ENCODE assay signal across 8 cellular contexts in the genomic region with DNA sequence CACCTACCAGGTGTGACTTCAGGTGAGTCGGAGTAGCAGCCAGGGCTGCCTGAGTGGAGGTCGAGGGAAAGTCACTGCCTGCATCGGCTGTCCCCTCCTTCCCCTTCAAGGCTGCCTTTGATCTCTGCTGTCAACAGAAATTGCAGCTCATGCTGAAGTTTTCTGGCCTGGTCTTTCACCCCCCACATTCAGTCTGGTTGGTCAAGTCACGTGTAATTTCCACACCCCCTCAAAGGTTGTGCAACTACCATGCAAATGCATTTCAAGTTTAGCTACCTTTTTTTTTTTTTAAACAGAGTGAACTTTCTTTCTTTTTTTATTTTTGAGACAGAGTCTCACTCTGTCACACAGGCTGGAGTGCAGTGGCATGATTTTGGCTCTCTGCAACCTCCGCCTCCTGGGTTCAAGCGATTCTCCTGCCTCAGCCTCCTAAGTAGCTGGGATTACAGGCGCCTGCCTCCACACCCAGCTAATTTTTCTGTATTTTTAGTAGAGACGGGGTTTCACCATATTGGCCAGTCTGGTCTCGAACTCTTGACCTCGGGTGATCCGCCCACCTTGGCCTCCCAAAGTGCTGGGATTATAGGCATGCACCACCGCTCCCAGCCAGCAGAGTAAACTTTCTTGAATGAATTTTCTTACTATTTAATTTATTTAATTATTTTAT. TPM values are rescaled to one million over a fixed set of nuclear protein-coding genes. Genes with fewer than 3 reads are reported as not detected.
DNase-seq lines count a peak whose midpoint lies in the region; ATAC-seq, FAIRE-seq and TF ChIP-seq lines count a peak whose summit lies in the region.
"Not testable (repeated sequence)": the region's sequence is repeated elsewhere in the genome, so short reads cannot be mapped to it uniquely, and the experiment has no call there.

No MANE protein-coding gene starts in this region.

- 68 to 74% (median 71%) methylated on average over 12 of the region's 12 CpGs for WGBS in spleen, 5 donors

- not testable (repeated sequence) for H3K9me3 ChIP-seq in lower lobe of right lung, spleen

- TF ChIP-seq POLR2A in spleen (IDR thresholded peaks at IDR 0.05) = not testable (repeated sequence)

- CTCF ChIA-PET in Calu3 (lab: Charles Lee) = interaction anchor here (0.6 to 1.7 kb wide), 7 partner anchors 8 to 414 kb away, joined by 3 to 6 read pairs (median 4); partner anchors contain the start of gene BAIAP2L1

- not testable (repeated sequence) for FAIRE-seq in bronchial epithelial cell (lab: Jason Lieb, UNC)

- not testable (repeated sequence) for H3K4me3 ChIP-seq in bronchial epithelial cell (ENCODE audit: low read depth, low read length); fibroblast of the aortic adventitia (ENCODE audit: low read depth, low read length); lower lobe of right lung; spleen

- peaks cover 26% of the 10 kb centered on the region for H3K4me1 Mint-ChIP-seq in Calu3 (ENCODE audit: low read depth, unreplicated experiment)

- not testable (repeated sequence) for H3K27me3 ChIP-seq in bronchial epithelial cell (ENCODE audit: control insufficient read depth, insufficient read depth, low read length); lower lobe of right lung (ENCODE audit: low read depth)
- peaks cover 0 to 41% (median 0%) of the 10 kb centered on the region in 7 donors for H3K27me3 ChIP-seq in spleen (replicated peaks in 1 of 7)

- intact Hi-C loops in Calu3 (cut with micrococcal nuclease; ENCODE audit: unreplicated experiment); lower lobe of right lung (cut with DNase I); spleen (cut with DNase I; ENCODE audit: low total_unique reads): not testable (repeated sequence)

- H3K27ac Mint-ChIP-seq in Calu3 (ENCODE audit: unreplicated experiment) = peak overlapping the region; percentile 99

- not testable (repeated sequence) for H3K4me1 ChIP-seq in lower lobe of right lung, spleen

- ATAC-seq in HG02852 (IDR thresholded peaks at IDR 0.05; ENCODE audit: unreplicated experiment) = peak; percentile 54
- ATAC-seq in lower lobe of right lung = peak; percentile 65

- H3K36me3 Mint-ChIP-seq in Calu3 (ENCODE audit: insufficient read depth, unreplicated experiment) = peaks cover 33% of the 10 kb centered on the region

- not testable (repeated sequence) for H3K9me3 Mint-ChIP-seq in Calu3 (ENCODE audit: low read depth, unreplicated experiment)

- not testable (repeated sequence) for TF ChIP-seq CTCF in Calu3 (IDR thresholded peaks at IDR 0.05; ENCODE audit: unreplicated experiment); bronchial epithelial cell (IDR thresholded peaks at IDR 0.05; ENCODE audit: insufficient read depth, low read length, severe bottlenecking); lower lobe of right lung (IDR thresholded peaks at IDR 0.05); spleen (IDR thresholded peaks at IDR 0.05 in 8 of 11, conservative IDR thresholded peaks at IDR 0.05 in 3 of 11)
- peak; percentile 27 for TF ChIP-seq CTCF in fibroblast of the aortic adventitia (IDR thresholded peaks at IDR 0.05; ENCODE audit: insufficient read depth, low read length)

- peak overlapping the region; percentile 58 for H3K27ac ChIP-seq in lower lobe of right lung
- H3K27ac ChIP-seq in spleen = not testable (repeated sequence)

- H3K27me3 Mint-ChIP-seq in Calu3 (ENCODE audit: unreplicated experiment) = not testable (repeated sequence)

- H3K36me3 ChIP-seq in bronchial epithelial cell (ENCODE audit: control insufficient read depth, insufficient read depth, low read length); lower lobe of right lung; spleen: not testable (repeated sequence)

- peak overlapping the region; percentile 26 for H3K4me3 Mint-ChIP-seq in Calu3 (ENCODE audit: low read depth, unreplicated experiment)

- DNase-seq in Calu3 (peak; percentile 69), SKM-1 treated with dmso at 0.1 percent for 144 hours (lab: John Stamatoyannopoulos, UW; ENCODE audit: unreplicated experiment) (peak; percentile 38), bronchial epithelial cell (ENCODE audit: low read depth) (peak; percentile 72), fibroblast of the aortic adventitia (ENCODE audit: low read depth) (peak; percentile 62), spleen (peak; percentile 42)
- DNase-seq in NK-92 treated with Interleukin-12 subunit alpha and Interleukin-12 subunit beta, amount 100 ng/mL, for 24 hours (lab: John Stamatoyannopoulos, UW) = peak; percentile 52
- DNase-seq in lower lobe of right lung = not testable (repeated sequence)

- BruUV-seq in Calu3 (replicated peaks; lab: Mats Ljungman, UMichigan) = not testable (repeated sequence)

RNA-seq across cellular contexts. Expression of gene BAIAP2L1, which starts 16.8 kb away (rescaled TPM):
- total RNA-seq in Calu3 (2022) (55.8 and 63.8 TPM in 2 replicates), bronchial epithelial cell (19.7 and 22.4 TPM in 2 replicates), fibroblast of the aortic adventitia (ENCODE audit: low replicate concordance) (1.1 and 2.8 TPM in 2 replicates), lower lobe of right lung (21.1 TPM), spleen (1 to 10 TPM in 5 of 7 donors, under 1 TPM in 2; 0.72 to 2.6 (median 2.1) TPM)
- polyA plus RNA-seq in spleen = 1 to 10 TPM in 2 of 3 donors, under 1 TPM in 1; 0.76 to 1.4 (median 1.2) TPM
